In genomic region chr16:2089676-2090480, GRCh38 we compare ENCODE assay signal across 15 cellular contexts. TPM values are rescaled to one million over a fixed set of nuclear protein-coding genes. Genes with fewer than 3 reads are reported as not detected.
DNase-seq lines count a peak whose midpoint lies in the region; ATAC-seq and TF ChIP-seq lines count a peak whose summit lies in the region.
"Had no signal": no experiment of that assay in that cellular context is flagged by ENCODE, and none has a peak within 500 bp of the region (broad histone marks: within the 10 kb centered on the region; RNA-seq: fewer than 3 reads in every experiment).

No MANE protein-coding gene starts in this region.

- H3K9me3 Mint-ChIP-seq in naive thymus-derived CD4-positive, alpha-beta T cell, result no peaks in the 10 kb centered on the region
- H3K9me3 Mint-ChIP-seq: nephron had no signal

- no peaks in the 10 kb centered on the region for H3K27me3 Mint-ChIP-seq in naive thymus-derived CD4-positive, alpha-beta T cell

- intact Hi-C loops in PC-9 (cut with micrococcal nuclease; ENCODE audit: unreplicated experiment) (loop anchor here (2.0 to 5.0 kb wide), 3 partner anchors 57 to 132 kb away; partner anchors contain the start of genes E4F1 and RAB26), colonic mucosa (cut with DNase I) (loop anchor here (5.0 to 10.0 kb wide), 2 partner anchors 47 to 65 kb away; partner anchors contain the start of genes NHERF2 and PKD1)
- intact Hi-C loops in naive thymus-derived CD4-positive, alpha-beta T cell (cut with micrococcal nuclease), result no loop called here

- H3F3A ChIP-seq in PC-9 (ENCODE audit: insufficient read depth, low read depth), result peaks cover 13% of the 10 kb centered on the region; the same call in 1 of the 2 replicates

- no peak for DNase-seq in PC-9
- no peak for DNase-seq in colonic mucosa
- no peak for DNase-seq in lung (ENCODE audit: low spot score)
- DNase-seq in GM10248 (ENCODE audit: extremely low spot score), result no peak
- DNase-seq in naive thymus-derived CD4-positive, alpha-beta T cell, result no peak
- DNase-seq in mucosa of gallbladder (ENCODE audit: low spot score), result no peak
- no peak for DNase-seq in activated naive CD4-positive, alpha-beta T cell treated with Interleukin-2 at 50 U/mL for 16 hours
- DNase-seq: activated CD8-positive, alpha-beta memory T cell treated with anti-CD3 and anti-CD28 coated beads, Interleukin-2, amount 50 U/mL, for 48 hours; BE2C; MM.1S; NCI-H187 treated with DMSO at 0.1 percent for 48 hours; NCI-H446; T-helper 9 cell had no signal

- 91 to 94% methylated on average over 46 to 47 of the region's 47 CpGs for WGBS in lung, 2 donors

- TF ChIP-seq CTCF in PC-9 (conservative IDR thresholded peaks at IDR 0.05) (no peak), colonic mucosa (IDR thresholded peaks at IDR 0.05) (no peak), lung (IDR thresholded peaks at IDR 0.05; ENCODE audit: control extremely low read depth, extremely low read depth) (no peak), GM10248 (IDR thresholded peaks at IDR 0.05; ENCODE audit: control extremely low read depth, extremely low read depth, low read depth, missing control alignments) (no peak)

- peaks cover 3% of the 10 kb centered on the region; the same call in 1 of the 2 replicates for H4K20me1 ChIP-seq in PC-9 (ENCODE audit: insufficient read depth)

- no peaks in the 10 kb centered on the region for H3K9me2 ChIP-seq in PC-9 (ENCODE audit: insufficient read depth)

- BruUV-seq in PC-9 (replicated peaks; lab: Mats Ljungman, UMichigan), result no TSS peak

- peaks cover 0 to 3% (median 0%) of the 10 kb centered on the region in 5 donors for H3K36me3 Mint-ChIP-seq in naive thymus-derived CD4-positive, alpha-beta T cell

- no peaks in the 10 kb centered on the region for H3K36me3 ChIP-seq in PC-9 (ENCODE audit: low read depth)
- peaks cover 12% of the 10 kb centered on the region for H3K36me3 ChIP-seq in colonic mucosa
- H3K36me3 ChIP-seq in lung (ENCODE audit: control insufficient read depth in 2 of 2, insufficient read depth in 2 of 2, low read length in 2 of 2), result peaks cover 11 to 88% of the 10 kb centered on the region in 2 donors
- H3K36me3 ChIP-seq in skeletal muscle tissue (ENCODE audit: control insufficient read depth in 3 of 3, insufficient read depth in 3 of 3, low read length in 3 of 3), result peaks cover 65 to 76% (median 72%) of the 10 kb centered on the region in 3 donors
- H3K36me3 ChIP-seq in naive thymus-derived CD4-positive, alpha-beta T cell (ENCODE audit: control insufficient read depth in 2 of 3, insufficient read depth in 3 of 3, low read length in 3 of 3), result peaks cover 0 to 93% (median 0%) of the 10 kb centered on the region in 3 experiments

- no peak overlapping the region for H3K27ac ChIP-seq in PC-9
- H3K27ac ChIP-seq in colonic mucosa, result peak overlapping the region; percentile 79
- peak overlapping the region; percentile 38 to 40 for H3K27ac ChIP-seq in lung (ENCODE audit: low read depth in 1 of 2, low read length in 1 of 2)
- peak overlapping the region; percentile 75 for H3K27ac ChIP-seq in skeletal muscle tissue (ENCODE audit: low read depth, low read length)
- no peak overlapping the region for H3K27ac ChIP-seq in naive thymus-derived CD4-positive, alpha-beta T cell (ENCODE audit: low read depth, low read length)

- H2AFZ ChIP-seq in PC-9, result no peak overlapping the region

- H3K27me3 ChIP-seq in PC-9 (ENCODE audit: insufficient read depth, low read depth) (no peaks in the 10 kb centered on the region), colonic mucosa (no peaks in the 10 kb centered on the region), lung (ENCODE audit: control insufficient read depth, insufficient read depth) (no peaks in the 10 kb centered on the region), skeletal muscle tissue (ENCODE audit: control insufficient read depth in 3 of 3, insufficient read depth in 3 of 3, low read length in 3 of 3) (no peaks in the 10 kb centered on the region)
- H3K27me3 ChIP-seq in naive thymus-derived CD4-positive, alpha-beta T cell (ENCODE audit: control insufficient read depth in 2 of 2, insufficient read depth in 2 of 2, low read length in 2 of 2), result no peaks in the 10 kb centered on the region
- H3K27me3 ChIP-seq: BE2C had no signal

- POLR2A ChIA-PET in PC-9 (lab: Charles Lee; ENCODE audit: unreplicated experiment) (interaction anchor here (0.5 to 0.6 kb wide), 3 partner anchors 43 to 822 kb away, joined by 6 to 11 read pairs (median 11); no protein-coding TSS in a partner anchor), GM10248 (lab: Yijun Ruan, JAX) (interaction anchor here (0.6 to 0.8 kb wide), 2 partner anchors 65 to 72 kb away, joined by 4 to 7 read pairs; partner anchors contain the start of gene TRAF7)
- POLR2A ChIA-PET in naive thymus-derived CD4-positive, alpha-beta T cell (lab: Charles Lee), result interaction anchor here (0.8 kb wide), 1 partner anchor 65 kb away, joined by 3 read pairs; the partner anchor contains the start of gene TRAF7

- H3K4me3 ChIP-seq in PC-9 (no peak overlapping the region; the same call in 1 of the 2 replicates), colonic mucosa (peak overlapping the region; percentile 38), lung (no peak overlapping the region), skeletal muscle tissue (ENCODE audit: low read length in 3 of 3) (peak overlapping the region in 2 of 3 donors; percentile 43 to 49)
- no peak overlapping the region for H3K4me3 ChIP-seq in naive thymus-derived CD4-positive, alpha-beta T cell (ENCODE audit: low read length)

- no peak overlapping the region for H3K4me3 Mint-ChIP-seq in naive thymus-derived CD4-positive, alpha-beta T cell

- H3K79me2 ChIP-seq in PC-9 (ENCODE audit: low read depth), result no peaks in the 10 kb centered on the region

- CTCF ChIA-PET in PC-9 (lab: Charles Lee) (interaction anchor here (0.5 to 1.0 kb wide), 5 partner anchors 46 to 865 kb away, joined by 3 to 6 read pairs (median 5); partner anchors contain the start of gene TPSG1), GM10248 (lab: Yijun Ruan, JAX) (no interaction called here)
- CTCF ChIA-PET in naive thymus-derived CD4-positive, alpha-beta T cell (lab: Charles Lee), result no interaction called here

- H3K4me1 ChIP-seq in PC-9 (replicated peaks; ENCODE audit: insufficient read depth), result no peaks in the 10 kb centered on the region; the same call in 1 of the 2 replicates
- peaks cover 4% of the 10 kb centered on the region for H3K4me1 ChIP-seq in colonic mucosa
- peaks cover 0 to 3% of the 10 kb centered on the region in 2 donors for H3K4me1 ChIP-seq in lung (ENCODE audit: control insufficient read depth in 2 of 2, insufficient read depth in 2 of 2, low read length in 2 of 2)
- peaks cover 16 to 35% (median 24%) of the 10 kb centered on the region in 3 donors for H3K4me1 ChIP-seq in skeletal muscle tissue (ENCODE audit: control insufficient read depth in 3 of 3, insufficient read depth in 3 of 3, low read length in 3 of 3)
- no peaks in the 10 kb centered on the region for H3K4me1 ChIP-seq in naive thymus-derived CD4-positive, alpha-beta T cell (ENCODE audit: control insufficient read depth in 2 of 2, insufficient read depth in 2 of 2, low read length in 2 of 2)

- ATAC-seq in lung (ENCODE audit: insufficient read depth, low FRiP score), result no peak
- no peak for ATAC-seq in naive thymus-derived CD4-positive, alpha-beta T cell

- H3K27ac Mint-ChIP-seq in naive thymus-derived CD4-positive, alpha-beta T cell, result no peak overlapping the region

- no peaks in the 10 kb centered on the region for H3K4me1 Mint-ChIP-seq in naive thymus-derived CD4-positive, alpha-beta T cell
- H3K4me1 Mint-ChIP-seq: nephron had no signal

- peak overlapping the region; percentile 73; the same call in 1 of the 2 replicates for H3K4me2 ChIP-seq in PC-9

- H3K9ac ChIP-seq in colonic mucosa (ENCODE audit: low read depth in 2 of 2, low read length in 2 of 2) (peak overlapping the region; percentile 66 to 84), skeletal muscle tissue (ENCODE audit: low read depth in 1 of 3, low read length in 3 of 3) (peak overlapping the region in 2 of 3 donors; percentile 23 to 78)

- H3K9me3 ChIP-seq in PC-9 (ENCODE audit: insufficient read depth, low read depth) (no peaks in the 10 kb centered on the region), colonic mucosa (no peaks in the 10 kb centered on the region), lung (ENCODE audit: control insufficient read depth in 2 of 2, insufficient read depth in 1 of 2, low read length in 1 of 2) (peaks cover 0 to 1% of the 10 kb centered on the region in 2 donors), skeletal muscle tissue (ENCODE audit: control insufficient read depth in 3 of 3, low read length in 3 of 3) (no peaks in the 10 kb centered on the region)
- H3K9me3 ChIP-seq in naive thymus-derived CD4-positive, alpha-beta T cell (ENCODE audit: control insufficient read depth in 2 of 3, low read length in 3 of 3), result no peaks in the 10 kb centered on the region
- H3K9me3 ChIP-seq: BE2C had no signal

RNA-seq across cellular contexts. Expression of gene TSC2, which starts 42.1 kb away (rescaled TPM):
- 166 and 170 TPM in 2 replicates for total RNA-seq in PC-9 (2021)
- 100 to 1,000 TPM in 1 of 2 donors, 10 to 100 TPM in 1; 75.3 to 143 TPM for total RNA-seq in colonic mucosa
- total RNA-seq in lung, result 100 to 1,000 TPM in 1 of 2 donors, 10 to 100 TPM in 1; 93.4 to 146 TPM
- 10 to 100 TPM; 36.5 to 51.9 TPM for polyA plus RNA-seq in lung
- total RNA-seq in skeletal muscle tissue, result 49.6 TPM
- 100 to 1,000 TPM; 126 to 155 (median 147) TPM for total RNA-seq in naive thymus-derived CD4-positive, alpha-beta T cell
- 10 to 100 TPM; 27.5 to 53.6 TPM for polyA plus RNA-seq in naive thymus-derived CD4-positive, alpha-beta T cell
- total RNA-seq in mucosa of gallbladder, result 185 TPM

RNA-seq across cellular contexts. Expression of gene NTHL1, which starts 42.2 kb away (rescaled TPM):
- total RNA-seq in PC-9 (2021), result 47.3 and 66.6 TPM in 2 replicates
- 10 to 100 TPM; 30.1 to 96.8 TPM for total RNA-seq in colonic mucosa
- total RNA-seq in lung, result 10 to 100 TPM; 19.3 to 37.8 TPM
- 10 to 100 TPM; 20.4 to 43.5 TPM for polyA plus RNA-seq in lung
- total RNA-seq in skeletal muscle tissue, result 13.6 TPM
- total RNA-seq in naive thymus-derived CD4-positive, alpha-beta T cell, result 10 to 100 TPM in 1 of 5 experiments, 1 to 10 TPM in 4; 4.4 to 27.0 (median 7.5) TPM
- 10 to 100 TPM; 16.3 to 17.5 TPM for polyA plus RNA-seq in naive thymus-derived CD4-positive, alpha-beta T cell
- 33.9 TPM for total RNA-seq in mucosa of gallbladder

RNA-seq across cellular contexts. Expression of gene PKD1, which starts 45.8 kb away (rescaled TPM):
- total RNA-seq in PC-9 (2021) (91.5 and 105 TPM in 2 replicates), colonic mucosa (10 to 100 TPM; 48.2 to 83.5 TPM), lung (100 to 1,000 TPM in 1 of 2 donors, 10 to 100 TPM in 1; 82.9 to 128 TPM), skeletal muscle tissue (88.7 TPM), mucosa of gallbladder (154 TPM)
- polyA plus RNA-seq in lung, result 10 to 100 TPM; 39.1 to 46.3 TPM
- total RNA-seq in naive thymus-derived CD4-positive, alpha-beta T cell, result 100 to 1,000 TPM in 2 of 5 experiments, 10 to 100 TPM in 3; 82.8 to 153 (median 98.3) TPM
- 1 to 10 TPM; 4.9 to 9.8 TPM for polyA plus RNA-seq in naive thymus-derived CD4-positive, alpha-beta T cell

RNA-seq across cellular contexts. Expression of gene RAB26, which starts 58.5 kb away (rescaled TPM):
- total RNA-seq in PC-9 (2021), result 29.5 and 31.3 TPM in 2 replicates
- total RNA-seq in colonic mucosa, result 10 to 100 TPM; 18.2 to 24.5 TPM
- total RNA-seq in lung, result under 1 TPM; 0.48 to 0.95 TPM
- 1 to 10 TPM in 1 of 2 donors, under 1 TPM in 1; 0.30 to 1.0 TPM for polyA plus RNA-seq in lung
- not detected for total RNA-seq in skeletal muscle tissue
- under 1 TPM in 1 of 5 experiments, not detected in 4; 0.86 TPM for total RNA-seq in naive thymus-derived CD4-positive, alpha-beta T cell
- polyA plus RNA-seq in naive thymus-derived CD4-positive, alpha-beta T cell, result under 1 TPM; 0.29 to 0.66 TPM
- 7.7 TPM for total RNA-seq in mucosa of gallbladder

Comparison
In these comparisons a context has a peak if more than half of its experiments do, and no peak if none do; other contexts are left out.
1. H3K27ac ChIP-seq: peak in colonic mucosa (single experiment), lung (2 of 2) and skeletal muscle tissue (single experiment); none in PC-9 (single experiment) and naive thymus-derived CD4-positive, alpha-beta T cell (single experiment).
2. H3K4me3 ChIP-seq: peak in colonic mucosa (single experiment) and skeletal muscle tissue (2 of 3); none in PC-9 (single experiment), lung (single experiment) and naive thymus-derived CD4-positive, alpha-beta T cell (single experiment).
3. intact Hi-C loops: an anchor here in PC-9 (2.0 to 5.0 kb wide) and colonic mucosa (5.0 to 10.0 kb wide); none called in naive thymus-derived CD4-positive, alpha-beta T cell.